22 cellular contexts compared by ENCODE assay signal in the genomic region with DNA sequence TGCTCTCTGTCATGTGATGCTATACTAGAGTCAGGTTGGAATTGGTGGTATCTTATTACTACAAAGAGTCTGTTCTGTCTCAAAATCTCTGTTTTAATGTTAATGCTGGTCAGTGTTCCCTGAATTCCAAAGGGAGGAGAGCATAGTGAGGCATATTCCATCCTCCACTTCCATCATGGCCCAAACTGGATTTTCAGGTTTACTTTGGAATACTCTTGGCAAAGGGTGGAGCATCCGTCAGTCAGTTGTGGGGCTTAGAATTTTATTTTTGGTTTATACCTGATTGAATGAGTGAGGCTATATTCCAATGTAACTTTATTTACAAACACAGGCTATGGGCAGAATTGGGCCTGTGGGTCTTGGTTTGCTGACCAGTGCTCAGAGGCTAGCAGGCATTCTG.
"Had no signal": no experiment of that assay in that cellular context is flagged by ENCODE, and none has a peak within 500 bp of the region (broad histone marks: within the 10 kb centered on the region; RNA-seq: fewer than 3 reads in every experiment).

No MANE protein-coding gene starts in this region.

- H3K4me1 ChIP-seq: right lobe of liver, transverse colon had no signal

- H3K27ac ChIP-seq: ovary, right lobe of liver, transverse colon had no signal

- ATAC-seq: activated CD8-positive, alpha-beta T cell treated with anti-CD3 and anti-CD28 coated beads for 36 hours; activated T-helper 17 cell treated with anti-CD3 and anti-CD28 coated beads, Interleukin-2, amount 50 U/mL, for 72 hours; left ventricle myocardium superior; mucosa of descending colon; right lobe of liver had no signal

- H3K4me3 Mint-ChIP-seq: activated CD8-positive, alpha-beta T cell treated with anti-CD3 and anti-CD28 coated beads for 36 hours; activated naive CD8-positive, alpha-beta T cell treated with anti-CD3 and anti-CD28 coated beads for 36 hours; activated T-helper 17 cell treated with anti-CD3 and anti-CD28 coated beads, Interleukin-2, amount 50 U/mL, for 72 hours; naive B cell; neural crest cell; stimulated activated naive CD8-positive, alpha-beta T cell treated with anti-CD3 and anti-CD28 coated beads, Interleukin-15, Interleukin-2, amounts not matched to agents 100 ng/mL and 50 ng/mL, for 24 hours had no signal

- H3K36me3 Mint-ChIP-seq: activated naive CD8-positive, alpha-beta T cell treated with anti-CD3 and anti-CD28 coated beads for 36 hours; naive B cell had no signal

- FAIRE-seq: small intestine had no signal

- H3K36me3 ChIP-seq: ovary, right lobe of liver, transverse colon had no signal

- H3K4me3 ChIP-seq: mucosa of descending colon, ovary, right lobe of liver, transverse colon had no signal

- H3K27me3 Mint-ChIP-seq: activated naive CD8-positive, alpha-beta T cell treated with anti-CD3 and anti-CD28 coated beads for 36 hours; naive B cell; stimulated activated naive CD8-positive, alpha-beta T cell treated with anti-CD3 and anti-CD28 coated beads, Interleukin-15, Interleukin-2, amounts not matched to agents 100 ng/mL and 50 ng/mL, for 24 hours had no signal

- H3K9me3 Mint-ChIP-seq: activated CD8-positive, alpha-beta T cell treated with anti-CD3 and anti-CD28 coated beads for 36 hours; activated naive CD8-positive, alpha-beta T cell treated with anti-CD3 and anti-CD28 coated beads for 36 hours; activated T-helper 17 cell treated with anti-CD3 and anti-CD28 coated beads, Interleukin-2, amount 50 U/mL, for 72 hours; naive B cell; neural crest cell; stimulated activated naive CD8-positive, alpha-beta T cell treated with anti-CD3 and anti-CD28 coated beads, Interleukin-15, Interleukin-2, amounts not matched to agents 100 ng/mL and 50 ng/mL, for 24 hours had no signal

- H3K27ac Mint-ChIP-seq: activated CD8-positive, alpha-beta T cell treated with anti-CD3 and anti-CD28 coated beads for 36 hours; activated naive CD8-positive, alpha-beta T cell treated with anti-CD3 and anti-CD28 coated beads for 36 hours; activated T-helper 17 cell treated with anti-CD3 and anti-CD28 coated beads, Interleukin-2, amount 50 U/mL, for 72 hours; stimulated activated naive CD8-positive, alpha-beta T cell treated with anti-CD3 and anti-CD28 coated beads, Interleukin-15, Interleukin-2, amounts not matched to agents 100 ng/mL and 50 ng/mL, for 24 hours had no signal

- H3K9me3 ChIP-seq: mucosa of descending colon, ovary, right lobe of liver, transverse colon had no signal

- H3K4me1 Mint-ChIP-seq: activated naive CD8-positive, alpha-beta T cell treated with anti-CD3 and anti-CD28 coated beads for 36 hours; activated T-helper 17 cell treated with anti-CD3 and anti-CD28 coated beads, Interleukin-2, amount 50 U/mL, for 72 hours; naive B cell had no signal

- H3K27me3 ChIP-seq: ovary, right lobe of liver, transverse colon had no signal

- DNase-seq: activated CD4-positive, alpha-beta T cell treated with anti-CD3 and anti-CD28 coated beads for 48 hours; activated CD4-positive, CD25-positive, alpha-beta regulatory T cell; activated CD8-positive, alpha-beta T cell treated with anti-CD3 and anti-CD28 coated beads for 36 hours; activated naive CD4-positive, alpha-beta T cell; activated naive CD8-positive, alpha-beta T cell treated with anti-CD3 and anti-CD28 coated beads for 36 hours; activated T-cell treated with anti-CD3 and anti-CD28 coated beads, Interleukin-2, amount 50 U/mL, for 1 hour; amniotic stem cell; dermis blood vessel endothelial cell; effector memory CD4-positive, alpha-beta T cell; left ventricle myocardium superior; mucosa of descending colon; naive B cell; ovary; right lobe of liver; small intestine; stimulated activated CD4-positive, alpha-beta T cell treated with anti-CD3 and anti-CD28 coated beads, Interleukin-15, amount 100 ng/mL, for 24 hours; stimulated activated CD4-positive, alpha-beta T cell treated with anti-CD3 and anti-CD28 coated beads, Interleukin-2, amount 100 ng/mL, for 48 hours; T-helper 9 cell; transverse colon had no signal
